In the genomic region with DNA sequence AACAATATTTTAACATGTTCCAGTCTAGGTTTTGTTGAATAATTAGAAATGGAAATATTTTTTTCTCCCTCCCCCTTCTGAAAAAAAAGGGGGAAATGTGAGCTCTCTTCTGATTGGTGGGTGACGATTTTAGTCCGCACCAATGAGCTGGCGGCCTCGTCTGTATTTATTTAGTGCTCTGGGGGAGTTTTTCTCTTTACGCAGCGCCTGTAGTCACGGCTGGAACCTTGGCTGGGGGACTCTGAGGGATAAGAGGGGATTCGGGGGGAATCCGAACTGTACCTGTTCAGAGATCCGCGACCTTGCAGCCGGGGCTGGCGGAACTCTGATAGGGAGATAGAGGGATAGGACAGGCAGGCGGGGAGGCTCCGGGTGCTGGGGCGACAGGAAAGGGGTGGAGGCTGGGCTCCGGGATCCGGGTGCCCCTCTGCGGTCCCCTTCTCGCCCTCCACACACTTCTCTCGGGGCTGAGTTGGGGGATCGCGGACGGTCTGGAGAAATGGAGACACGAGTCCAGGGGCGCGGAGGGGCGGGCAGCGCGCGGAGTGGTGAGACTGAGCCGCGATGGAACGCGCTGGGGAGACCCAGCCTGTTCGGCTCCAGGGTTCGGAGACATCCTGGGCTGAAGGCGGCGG, we compare ENCODE assay signal across 8 cellular contexts.
DNase-seq lines count a peak whose midpoint lies in the region; ATAC-seq and TF ChIP-seq lines count a peak whose summit lies in the region.

No MANE protein-coding gene starts in this region.

- no peaks in the 10 kb centered on the region for H3K36me3 ChIP-seq in heart right ventricle

- ATAC-seq in heart right ventricle: no peak
- ATAC-seq in GM19324 (IDR thresholded peaks at IDR 0.05; ENCODE audit: low FRiP score, unreplicated experiment): no peak
- no peak for ATAC-seq in esophagus mucosa
- no peak for ATAC-seq in HG03280 (IDR thresholded peaks at IDR 0.05; ENCODE audit: unreplicated experiment)
- no peak for ATAC-seq in HG03039 (IDR thresholded peaks at IDR 0.05; ENCODE audit: unreplicated experiment)

- intact Hi-C loops in heart right ventricle (cut with DNase I): no loop called here
- intact Hi-C loops in cardiac septum (cut with DNase I): no loop called here

- H3K4me1 Mint-ChIP-seq in activated naive CD8-positive, alpha-beta T cell (ENCODE audit: low read depth): peaks cover 38% of the 10 kb centered on the region

- TF ChIP-seq CTCF in heart right ventricle (IDR thresholded peaks at IDR 0.05): no peak

- H3K27me3 Mint-ChIP-seq in activated naive CD8-positive, alpha-beta T cell: peaks cover 56% of the 10 kb centered on the region

- peak overlapping the region; percentile 8 to 45 (median 33) for H3K4me3 ChIP-seq in heart right ventricle

- no peaks in the 10 kb centered on the region for H3K9me3 Mint-ChIP-seq in activated naive CD8-positive, alpha-beta T cell (ENCODE audit: low read depth)

- H3K27me3 ChIP-seq in heart right ventricle: peaks cover 23 to 100% (median 99%) of the 10 kb centered on the region in 7 donors

- peaks cover 4 to 68% (median 45%) of the 10 kb centered on the region in 9 donors for H3K4me1 ChIP-seq in heart right ventricle

- DNase-seq in heart right ventricle (no peak), cardiac septum (ENCODE audit: low spot score) (no peak), iPS-NIHi7 (ENCODE audit: extremely low spot score) (peak; percentile 58)

- H3K36me3 Mint-ChIP-seq in activated naive CD8-positive, alpha-beta T cell: peaks cover 2% of the 10 kb centered on the region

- WGBS in heart right ventricle, 2 donors: 1% methylated on average over 39 of the region's 39 CpGs

- H3K27ac Mint-ChIP-seq in activated naive CD8-positive, alpha-beta T cell: no peak overlapping the region

- peak overlapping the region; percentile 89 for H3K4me3 Mint-ChIP-seq in activated naive CD8-positive, alpha-beta T cell

- H3K9me3 ChIP-seq in heart right ventricle: no peaks in the 10 kb centered on the region

- no peak overlapping the region for H3K27ac ChIP-seq in heart right ventricle
